8 cellular contexts compared by ENCODE assay signal in the genomic region with DNA sequence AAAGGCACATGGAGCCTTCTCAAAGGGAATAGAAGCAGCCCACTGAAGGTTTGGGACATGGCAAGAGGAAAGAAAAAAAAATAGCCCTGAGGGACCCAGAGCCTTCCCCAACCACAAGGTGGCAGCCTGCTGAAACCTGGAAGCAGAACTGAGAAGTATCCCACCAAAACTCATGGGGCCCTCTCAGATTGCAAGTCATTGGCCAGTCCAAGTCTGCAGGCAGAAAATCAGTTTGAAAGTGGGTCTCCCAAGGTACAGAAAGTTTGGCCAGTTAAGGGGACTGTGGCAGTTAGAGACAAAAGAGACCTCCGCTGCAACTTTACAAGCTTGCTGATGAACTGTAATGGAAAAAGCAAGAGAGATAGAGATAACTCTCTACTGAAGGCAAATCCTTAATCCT.
DNase-seq lines count a peak whose midpoint lies in the region; TF ChIP-seq lines count a peak whose summit lies in the region.

No MANE protein-coding gene starts in this region.

- H3K4ac ChIP-seq in neuronal stem cell (ENCODE audit: low read length), result no peak overlapping the region

- H3K27me3 ChIP-seq in Loucy (ENCODE audit: insufficient read depth, low read length, poor library complexity, severe bottlenecking) (no peaks in the 10 kb centered on the region), endodermal cell (ENCODE audit: control insufficient read depth, insufficient read depth, low read length, poor library complexity, severe bottlenecking) (no peaks in the 10 kb centered on the region), neuronal stem cell (ENCODE audit: control insufficient read depth in 3 of 3, insufficient read depth in 3 of 3, low read depth in 1 of 3, low read length in 3 of 3) (no peaks in the 10 kb centered on the region)

- H3K27me3 Mint-ChIP-seq in endodermal cell (ENCODE audit: insufficient read depth), result no peaks in the 10 kb centered on the region

- TF ChIP-seq CTCF in GM12874 (IDR thresholded peaks at IDR 0.05; ENCODE audit: insufficient read depth, low read depth, low read length) (peak; percentile 76), Loucy (conservative IDR thresholded peaks at IDR 0.05; ENCODE audit: low read length) (peak; percentile 87), endodermal cell (conservative IDR thresholded peaks at IDR 0.05) (peak; percentile 92)

- peak; percentile 50 for DNase-seq in H4 (ENCODE audit: low spot score)
- peak; percentile 36 for DNase-seq in activated CD4-positive, CD25-positive, alpha-beta regulatory T cell treated with anti-CD3 and anti-CD28 coated beads, Interleukin-2, amount 50 U/mL, for 72 hours
- peak; percentile 89 for DNase-seq in endodermal cell
- peak; percentile 15 for DNase-seq in neuronal stem cell (ENCODE audit: low spot score)
- DNase-seq in epidermal melanocyte (ENCODE audit: insufficient read length, low spot score), result no peak
- DNase-seq in NCI-H128 (lab: John Stamatoyannopoulos, UW; ENCODE audit: unreplicated experiment), result no peak

- no peak overlapping the region for H3K9ac ChIP-seq in Loucy (ENCODE audit: low read depth, low read length, poor library complexity, severe bottlenecking)
- H3K9ac ChIP-seq in endodermal cell (ENCODE audit: extremely low read depth, low read length, poor library complexity, severe bottlenecking), result no peak overlapping the region
- H3K9ac ChIP-seq in neuronal stem cell (ENCODE audit: low read depth, low read length, poor library complexity), result no peak overlapping the region

- H3K36me3 ChIP-seq in Loucy (ENCODE audit: insufficient read depth, low read length) (no peaks in the 10 kb centered on the region; the same call in 1 of the 2 replicates), endodermal cell (ENCODE audit: control insufficient read depth, insufficient read depth, low read length) (no peaks in the 10 kb centered on the region), neuronal stem cell (replicated peaks in 1 of 2; ENCODE audit: control insufficient read depth in 2 of 2, insufficient read depth in 2 of 2, low read length in 2 of 2) (no peaks in the 10 kb centered on the region)

- H3K4me3 ChIP-seq in Loucy (ENCODE audit: low read length, poor library complexity, severe bottlenecking), result no peak overlapping the region
- H3K4me3 ChIP-seq in endodermal cell (ENCODE audit: low read length), result no peak overlapping the region
- no peak overlapping the region for H3K4me3 ChIP-seq in neuronal stem cell (ENCODE audit: low read length in 2 of 2)

- peaks cover 12% of the 10 kb centered on the region for H4K20me1 ChIP-seq in Loucy (ENCODE audit: insufficient read depth, low read length, poor library complexity, severe bottlenecking)

- no peak overlapping the region for H3K27ac ChIP-seq in endodermal cell (ENCODE audit: low read depth, low read length)
- H3K27ac ChIP-seq in neuronal stem cell (replicated peaks; ENCODE audit: low read length), result no peak overlapping the region

- no peaks in the 10 kb centered on the region for H3K36me3 Mint-ChIP-seq in endodermal cell (ENCODE audit: low read depth)

- H3K27ac Mint-ChIP-seq in endodermal cell, result no peak overlapping the region

- H3K79me2 ChIP-seq in Loucy (ENCODE audit: insufficient read depth, low read length), result no peaks in the 10 kb centered on the region

- H3K9me3 Mint-ChIP-seq in endodermal cell, result no peaks in the 10 kb centered on the region

- no peaks in the 10 kb centered on the region for H3F3A ChIP-seq in Loucy (ENCODE audit: low read depth)

- H2BK120ac ChIP-seq in neuronal stem cell (ENCODE audit: low read depth, low read length), result no peak overlapping the region

- no peak overlapping the region for H3K23ac ChIP-seq in neuronal stem cell (ENCODE audit: low read depth, low read length, poor library complexity)

- no peak overlapping the region for H3K14ac ChIP-seq in neuronal stem cell (ENCODE audit: low read length)

- H4K8ac ChIP-seq in neuronal stem cell (ENCODE audit: low read depth, low read length), result no peak overlapping the region

- H2AFZ ChIP-seq in Loucy (ENCODE audit: low read length) (no peak overlapping the region), neuronal stem cell (ENCODE audit: low read length) (no peak overlapping the region)

- no peak overlapping the region for H3K4me3 Mint-ChIP-seq in endodermal cell

- H2BK15ac ChIP-seq in neuronal stem cell (ENCODE audit: low read length), result no peak overlapping the region

- no peak overlapping the region for H4K91ac ChIP-seq in neuronal stem cell (ENCODE audit: low read depth, low read length, poor library complexity)

- no peak overlapping the region for H2AK5ac ChIP-seq in neuronal stem cell (ENCODE audit: low read depth, low read length)

- H3K4me1 ChIP-seq in Loucy (ENCODE audit: insufficient read depth, low read length, poor library complexity, severe bottlenecking), result peaks cover 15% of the 10 kb centered on the region
- H3K4me1 ChIP-seq in endodermal cell (ENCODE audit: control insufficient read depth, insufficient read depth, low read length), result no peaks in the 10 kb centered on the region
- no peaks in the 10 kb centered on the region for H3K4me1 ChIP-seq in neuronal stem cell (ENCODE audit: control insufficient read depth in 2 of 2, insufficient read depth in 1 of 2, low read depth in 1 of 2, low read length in 2 of 2)

- WGBS in endodermal cell (ENCODE audit: insufficient coverage in 1 of 2, insufficient read length in 1 of 2), 2 experiments, result 90 to 100% methylated on average over 1 of the region's 1 CpG
- WGBS in neuronal stem cell (ENCODE audit: extremely low coverage in 2 of 2, insufficient read length in 2 of 2, insufficient replicate concordance in 1 of 2), 2 donors, result no CpG with 5 or more reads among the region's 1 CpG

- H3K4me2 ChIP-seq in Loucy (ENCODE audit: low read depth, low read length, poor library complexity, severe bottlenecking), result no peak overlapping the region
- H3K4me2 ChIP-seq in neuronal stem cell (ENCODE audit: insufficient read depth, low read length, poor library complexity, severe bottlenecking), result no peak overlapping the region

- no peak overlapping the region for H2BK5ac ChIP-seq in neuronal stem cell (ENCODE audit: low read length)

- no peak overlapping the region for H3K18ac ChIP-seq in neuronal stem cell (ENCODE audit: low read length)

- no peaks in the 10 kb centered on the region for H3K4me1 Mint-ChIP-seq in endodermal cell

- no peaks in the 10 kb centered on the region for H3K9me2 ChIP-seq in Loucy (replicated peaks; ENCODE audit: low read depth, low read length)

- H3K9me3 ChIP-seq in Loucy (ENCODE audit: insufficient read depth, low read depth, low read length) (no peaks in the 10 kb centered on the region), endodermal cell (ENCODE audit: control insufficient read depth, low read length) (peaks cover 4% of the 10 kb centered on the region), neuronal stem cell (replicated peaks in 1 of 2; ENCODE audit: control insufficient read depth in 2 of 2, insufficient read depth in 1 of 2, low read depth in 1 of 2, low read length in 2 of 2) (no peaks in the 10 kb centered on the region)

- no peaks in the 10 kb centered on the region for H3K79me1 ChIP-seq in neuronal stem cell (ENCODE audit: low read depth, low read length)

- no peak overlapping the region for H2BK12ac ChIP-seq in neuronal stem cell (ENCODE audit: low read length)

Comparison
In these comparisons a context has a peak if more than half of its experiments do, and no peak if none do; other contexts are left out.
1. DNase-seq: peak in H4 (single experiment), activated CD4-positive, CD25-positive, alpha-beta regulatory T cell treated with anti-CD3 and anti-CD28 coated beads, Interleukin-2, amount 50 U/mL, for 72 hours (single experiment), endodermal cell (single experiment) and neuronal stem cell (single experiment); none in epidermal melanocyte (single experiment) and NCI-H128 (single experiment).
2. Peak in every context shown above with its lines, with median percentiles within 50 percentile points of each other: CTCF ChIP-seq.